9 cellular contexts compared by ENCODE assay signal in genomic region chr5:60649288-60649917, GRCh38.
DNase-seq lines count a peak whose midpoint lies in the region; ATAC-seq and TF ChIP-seq lines count a peak whose summit lies in the region.
"Had no signal": no experiment of that assay in that cellular context is flagged by ENCODE, and none has a peak within 500 bp of the region (broad histone marks: within the 10 kb centered on the region; RNA-seq: fewer than 3 reads in every experiment).

No MANE protein-coding gene starts in this region.

- H3K27me3 Mint-ChIP-seq in stimulated activated naive B cell treated with anti-CD40 and anti-IgM and Interleukin-4, amounts not matched to agents 10 μg/mL and 1 μg/mL and 100 μg/mL, for 72 hours = no peaks in the 10 kb centered on the region

- H3K4me1 Mint-ChIP-seq in stimulated activated naive B cell treated with anti-CD40 and anti-IgM and Interleukin-4, amounts not matched to agents 10 μg/mL and 1 μg/mL and 100 μg/mL, for 72 hours = no peaks in the 10 kb centered on the region

- no peaks in the 10 kb centered on the region for H3K79me2 ChIP-seq in OCI-LY1 (ENCODE audit: insufficient read depth, low read length)

- no peak overlapping the region for H3K27ac Mint-ChIP-seq in stimulated activated naive B cell treated with anti-CD40 and anti-IgM and Interleukin-4, amounts not matched to agents 10 μg/mL and 1 μg/mL and 100 μg/mL, for 72 hours

- H3K36me3 Mint-ChIP-seq in stimulated activated naive B cell treated with anti-CD40 and anti-IgM and Interleukin-4, amounts not matched to agents 10 μg/mL and 1 μg/mL and 100 μg/mL, for 72 hours = no peaks in the 10 kb centered on the region

- no peak overlapping the region for H3K4me2 ChIP-seq in OCI-LY1 (ENCODE audit: low read length)

- H3F3A ChIP-seq in OCI-LY1 (ENCODE audit: insufficient read depth, low read length) = 0 out of 2 replicates have a peak, but pooled peaks cover 4% of the 10 kb centered on the region

- H3K4me3 ChIP-seq in GM12864 (ENCODE audit: low read depth, low read length) (no peak overlapping the region), OCI-LY1 (ENCODE audit: low read depth, low read length, poor library complexity, severe bottlenecking) (no peak overlapping the region), WERI-Rb-1 (ENCODE audit: low read depth, low read length) (no peak overlapping the region)
- H3K4me3 ChIP-seq: HAP-1 had no signal

- H3K27me3 ChIP-seq in OCI-LY1 (ENCODE audit: insufficient read depth, low read length) (no peaks in the 10 kb centered on the region), WERI-Rb-1 (ENCODE audit: insufficient read depth, low read depth, severe bottlenecking) (no peaks in the 10 kb centered on the region)

- H4K20me1 ChIP-seq in OCI-LY1 (ENCODE audit: insufficient read depth, low read length) = no peaks in the 10 kb centered on the region

- H3K36me3 ChIP-seq in OCI-LY1 (ENCODE audit: insufficient read depth, low read length) = peaks cover 6% of the 10 kb centered on the region; the same call in 1 of the 2 replicates
- peaks cover 15% of the 10 kb centered on the region for H3K36me3 ChIP-seq in WERI-Rb-1
- H3K36me3 ChIP-seq: HAP-1 had no signal

- H3K9ac ChIP-seq in OCI-LY1 (ENCODE audit: low read length) = no peak overlapping the region

- H3K9me3 Mint-ChIP-seq in stimulated activated naive B cell treated with anti-CD40 and anti-IgM and Interleukin-4, amounts not matched to agents 10 μg/mL and 1 μg/mL and 100 μg/mL, for 72 hours = no peaks in the 10 kb centered on the region

- no peak overlapping the region for H3K4me3 Mint-ChIP-seq in stimulated activated naive B cell treated with anti-CD40 and anti-IgM and Interleukin-4, amounts not matched to agents 10 μg/mL and 1 μg/mL and 100 μg/mL, for 72 hours

- H3K4me1 ChIP-seq in OCI-LY1 (ENCODE audit: insufficient read depth, low read length, severe bottlenecking) = no peaks in the 10 kb centered on the region
- H3K4me1 ChIP-seq: HAP-1 had no signal

- no peak overlapping the region for H3K27ac ChIP-seq in 22Rv1
- H3K27ac ChIP-seq in OCI-LY1 (ENCODE audit: low read depth, low read length, poor library complexity, severe bottlenecking) = no peak overlapping the region
- H3K27ac ChIP-seq in WERI-Rb-1 = no peak overlapping the region

- H2AFZ ChIP-seq in OCI-LY1 (ENCODE audit: low read length) = no peak overlapping the region

- peak; percentile 76 for ATAC-seq in HG02943 (IDR thresholded peaks at IDR 0.05; ENCODE audit: low read depth, unreplicated experiment)
- ATAC-seq in stimulated activated naive B cell treated with anti-CD40 and anti-IgM and Interleukin-4, amounts not matched to agents 10 μg/mL and 1 μg/mL and 100 μg/mL, for 72 hours (replicated peaks) = peak; percentile 36 to 56

- H3K9me3 ChIP-seq in OCI-LY1 (ENCODE audit: low read length) (no peaks in the 10 kb centered on the region), WERI-Rb-1 (ENCODE audit: severe bottlenecking) (no peaks in the 10 kb centered on the region)
- H3K9me3 ChIP-seq: HAP-1 had no signal

- DNase-seq in GM12864 (ENCODE audit: low read depth) (peak; percentile 35), fibroblast of gingiva (ENCODE audit: low read depth) (peak; percentile 42), WERI-Rb-1 (no peak)
- DNase-seq in stimulated activated naive B cell treated with anti-CD40 and anti-IgM and Interleukin-4, amounts not matched to agents 10 μg/mL and 1 μg/mL and 100 μg/mL, for 72 hours = no peak
- no peak for DNase-seq in activated effector memory CD4-positive, alpha-beta T cell treated with anti-CD3 and anti-CD28 coated beads, Interleukin-2, amount 50 U/mL, for 16 hours

- no peaks in the 10 kb centered on the region for H3K9me2 ChIP-seq in OCI-LY1 (ENCODE audit: low read depth, low read length)

- TF ChIP-seq CTCF in 22Rv1 (IDR thresholded peaks at IDR 0.05) (peak; percentile 88), GM12864 (IDR thresholded peaks at IDR 0.05; ENCODE audit: low read depth, low read length, missing control alignments) (peak; percentile 53), OCI-LY1 (IDR thresholded peaks at IDR 0.05; ENCODE audit: low read length) (peak; percentile 77), WERI-Rb-1 (IDR thresholded peaks at IDR 0.05; ENCODE audit: low read depth, low read length) (no peak)

Comparison
In these comparisons a context has a peak if more than half of its experiments do, and no peak if none do; other contexts are left out.
1. DNase-seq: peak in GM12864 (single experiment) and fibroblast of gingiva (single experiment); none in stimulated activated naive B cell treated with anti-CD40 and anti-IgM and Interleukin-4, amounts not matched to agents 10 μg/mL and 1 μg/mL and 100 μg/mL, for 72 hours (single experiment), activated effector memory CD4-positive, alpha-beta T cell treated with anti-CD3 and anti-CD28 coated beads, Interleukin-2, amount 50 U/mL, for 16 hours (single experiment) and WERI-Rb-1 (single experiment).